Comparison of ENCODE assay signal across 28 cellular contexts in genomic region chr6:156430361-156430760, GRCh38.
"Had no signal": no experiment of that assay in that cellular context is flagged by ENCODE, and none has a peak within 500 bp of the region (broad histone marks: within the 10 kb centered on the region; RNA-seq: fewer than 3 reads in every experiment).

No MANE protein-coding gene starts in this region.

- DNase-seq: naive thymus-derived CD8-positive, alpha-beta T cell; natural killer cell; nephron progenitor cell; nucleus accumbens; occipital lobe; ovary; pancreas; posterior cingulate gyrus; psoas muscle; retina; right cardiac atrium; right lobe of liver; sigmoid colon; small intestine; spleen; stimulated activated CD4-positive, alpha-beta T cell treated with anti-CD3 and anti-CD28 coated beads, Interleukin-12 subunit alpha, Interleukin-12 subunit beta, amount 100 ng/mL, for 4 hours; stimulated activated CD4-positive, alpha-beta T cell treated with anti-CD3 and anti-CD28 coated beads, Interleukin-15, amount 100 ng/mL, for 24 hours; stimulated activated CD4-positive, alpha-beta T cell treated with anti-CD3 and anti-CD28 coated beads, Interleukin-1b, Interleukin-23, amount 100 ng/mL, for 48 hours; stimulated activated CD4-positive, alpha-beta T cell treated with anti-CD3 and anti-CD28 coated beads, Interleukin-2, amount 100 ng/mL, for 24 hours had no signal

- H3K4me1 ChIP-seq: neural progenitor cell, pancreas, parathyroid adenoma, prostate gland, psoas muscle, right atrium auricular region, right lobe of liver, sigmoid colon, spleen had no signal

- ATAC-seq: naive thymus-derived CD8-positive, alpha-beta T cell; natural killer cell; natural killer cell treated with Interleukin-12 subunit alpha and Interleukin-12 subunit beta and Interleukin-15 and Interleukin-18, amount 100 ng/mL, for 72 hours; pancreas; psoas muscle; right cardiac atrium; right lobe of liver; sciatic nerve had no signal

- H3K27ac ChIP-seq: neural progenitor cell, neutrophil, ovary, pancreas, parathyroid adenoma, prostate gland, psoas muscle, right atrium auricular region, right lobe of liver, sigmoid colon, skin epidermis, spleen had no signal

- H3K27me3 ChIP-seq: neural progenitor cell, neutrophil, ovary, pancreas, right atrium auricular region, right lobe of liver, sigmoid colon, spleen had no signal

- H3K9me3 ChIP-seq: neutrophil, ovary, pancreas, prostate gland, psoas muscle, right atrium auricular region, right lobe of liver, sigmoid colon had no signal

- H3K36me3 ChIP-seq: neural progenitor cell, neutrophil, ovary, pancreas, prostate gland, right atrium auricular region, right lobe of liver, sigmoid colon, spleen had no signal

- H3K4me3 ChIP-seq: neural progenitor cell, ovary, pancreas, prostate gland, psoas muscle, right atrium auricular region, right lobe of liver, sigmoid colon, skin epidermis, smooth muscle cell, spleen had no signal
